In the genomic region with DNA sequence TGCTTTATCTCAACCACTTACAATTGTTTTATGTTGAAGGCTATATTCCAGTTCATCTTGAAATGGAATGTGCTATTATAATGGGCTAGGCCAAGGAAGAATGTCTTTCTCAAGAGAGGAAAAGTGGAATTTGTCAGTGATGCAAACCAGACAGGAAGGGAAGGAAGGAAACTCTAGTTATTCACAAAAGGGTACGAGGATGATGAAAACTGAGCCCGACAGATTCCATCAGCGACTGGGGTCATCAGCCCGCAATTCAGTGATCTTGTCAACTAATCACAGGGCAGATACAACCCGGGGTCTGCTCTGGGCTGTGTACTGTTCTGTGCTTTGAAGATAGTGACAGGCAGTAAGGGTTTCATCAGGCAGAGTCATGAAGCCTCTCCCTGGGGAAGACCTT, we compare ENCODE assay signal across 24 cellular contexts. TPM values are rescaled to one million over a fixed set of nuclear protein-coding genes. Genes with fewer than 3 reads are reported as not detected.
"Had no signal": no experiment of that assay in that cellular context is flagged by ENCODE, and none has a peak within 500 bp of the region (broad histone marks: within the 10 kb centered on the region; RNA-seq: fewer than 3 reads in every experiment).

No MANE protein-coding gene starts in this region.

- H3K9me3 Mint-ChIP-seq: activated B cell treated with CpG ODN at 0.5 μM for 24 hours; activated naive CD8-positive, alpha-beta T cell treated with anti-CD3 and anti-CD28 coated beads for 36 hours; central memory CD8-positive, alpha-beta T cell; neural crest cell had no signal

- H3K4me1 Mint-ChIP-seq: activated B cell treated with CpG ODN at 0.5 μM for 24 hours; activated CD4-positive, alpha-beta T cell treated with anti-CD3 and anti-CD28 coated beads for 36 hours; activated naive CD8-positive, alpha-beta T cell treated with anti-CD3 and anti-CD28 coated beads for 36 hours; brain; central memory CD8-positive, alpha-beta T cell; naive B cell; neural crest cell; T-helper 17 cell had no signal

- H3K4me3 Mint-ChIP-seq: activated B cell treated with CpG ODN at 0.5 μM for 24 hours; activated CD4-positive, alpha-beta T cell treated with anti-CD3 and anti-CD28 coated beads for 36 hours; activated naive CD8-positive, alpha-beta T cell treated with anti-CD3 and anti-CD28 coated beads for 36 hours; brain; central memory CD8-positive, alpha-beta T cell; naive B cell; neural crest cell; T-helper 17 cell had no signal

- H3K36me3 ChIP-seq: esophagus squamous epithelium, gastrocnemius medialis, sigmoid colon, spleen, upper lobe of left lung had no signal

- H3K4me3 ChIP-seq: esophagus squamous epithelium, gastrocnemius medialis, mucosa of descending colon, sigmoid colon, spleen, testis, upper lobe of left lung had no signal

- H3K36me3 Mint-ChIP-seq: activated naive CD8-positive, alpha-beta T cell treated with anti-CD3 and anti-CD28 coated beads for 36 hours; brain; naive B cell had no signal

- H3K4me1 ChIP-seq: esophagus squamous epithelium, gastrocnemius medialis, sigmoid colon, spleen, testis, upper lobe of left lung had no signal

- H3K27me3 ChIP-seq: gastrocnemius medialis, testis, upper lobe of left lung had no signal

- DNase-seq: activated B cell treated with CpG ODN at 0.5 μM for 24 hours; activated CD4-positive, alpha-beta T cell treated with anti-CD3 and anti-CD28 coated beads for 36 hours; activated CD4-positive, alpha-beta T cell treated with anti-CD3 and anti-CD28 coated beads, Interleukin-2, amount 50 U/mL, for 48 hours; activated naive CD4-positive, alpha-beta T cell treated with Interleukin-2 at 50 U/mL for 16 hours; activated naive CD8-positive, alpha-beta T cell treated with anti-CD3 and anti-CD28 coated beads for 36 hours; activated T-cell treated with anti-CD3 and anti-CD28 coated beads, Interleukin-2, amount 50 U/mL, for 48 hours; aorta; esophagus squamous epithelium; gastrocnemius medialis; hippocampal formation; mucosa of descending colon; naive B cell; sigmoid colon; spleen; stimulated activated CD4-positive, alpha-beta T cell treated with anti-CD3 and anti-CD28 coated beads, Interleukin-4, amount 100 ng/mL, for 1 hour; stimulated activated naive CD4-positive, alpha-beta T cell; SW 1271; T-helper 17 cell; testis; upper lobe of left lung had no signal

- H3K27ac Mint-ChIP-seq: activated B cell treated with CpG ODN at 0.5 μM for 24 hours; activated CD4-positive, alpha-beta T cell treated with anti-CD3 and anti-CD28 coated beads for 36 hours; activated naive CD8-positive, alpha-beta T cell treated with anti-CD3 and anti-CD28 coated beads for 36 hours; brain; T-helper 17 cell had no signal

- H3K27ac ChIP-seq: esophagus squamous epithelium, gastrocnemius medialis, sigmoid colon, spleen, testis, upper lobe of left lung had no signal

- H3K9me3 ChIP-seq: esophagus squamous epithelium, gastrocnemius medialis, mucosa of descending colon, sigmoid colon, spleen, testis, upper lobe of left lung had no signal

RNA-seq across cellular contexts. Expression of gene LYPD6, which starts 23.4 kb away (rescaled TPM):
- total RNA-seq: activated B cell treated with CpG ODN at 0.5 μM for 24 hours; activated CD4-positive, alpha-beta T cell treated with anti-CD3 and anti-CD28 coated beads for 36 hours; activated CD8-positive, alpha-beta memory T cell treated with anti-CD3 and anti-CD28 coated beads for 36 hours; activated naive CD8-positive, alpha-beta T cell treated with anti-CD3 and anti-CD28 coated beads for 36 hours; T-helper 17 cell had no signal
